In genomic region chr1:184860985-184861754, GRCh38 we compare ENCODE assay signal across 1 cellular context.
TF ChIP-seq lines count a peak whose summit lies in the region.

No MANE protein-coding gene starts in this region.

TF ChIP-seq in SK-N-SH treated with all-trans-retinoic acid at 6 μM for 48 hours, 23 proteins besides CTCF, POLR2A, EP300 and RAD21 (continued from another document):
- TF ChIP-seq CSRNP3 (CRISPR knock-in tag; IDR thresholded peaks at IDR 0.05) (no peak), BACH2 (CRISPR knock-in tag; IDR thresholded peaks at IDR 0.05; ENCODE audit: borderline replicate concordance) (no peak)
